Comparison of ENCODE assay signal across 20 cellular contexts in the genomic region with DNA sequence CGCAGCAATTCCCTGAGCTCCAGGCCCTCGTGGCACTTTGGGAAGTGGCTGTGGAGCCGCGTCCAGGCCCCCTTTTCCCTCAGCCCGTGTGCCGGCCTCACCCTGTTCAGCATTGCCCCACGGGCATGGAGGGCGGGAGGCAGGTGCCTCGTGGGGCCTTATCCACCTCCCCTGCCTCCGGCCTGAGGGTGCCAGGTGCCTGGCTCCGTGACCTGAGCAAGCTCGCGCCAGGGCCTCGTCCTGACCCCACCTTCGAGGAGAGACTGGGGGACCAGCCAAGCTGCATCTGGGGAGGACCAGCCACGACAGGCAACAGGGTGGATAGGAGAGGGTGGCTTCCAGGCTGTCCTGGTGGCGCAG. TPM values are rescaled to one million over a fixed set of nuclear protein-coding genes. Genes with fewer than 3 reads are reported as not detected.
DNase-seq lines count a peak whose midpoint lies in the region; ATAC-seq and TF ChIP-seq lines count a peak whose summit lies in the region.
"Had no signal": no experiment of that assay in that cellular context is flagged by ENCODE, and none has a peak within 500 bp of the region (broad histone marks: within the 10 kb centered on the region; RNA-seq: fewer than 3 reads in every experiment).

No MANE protein-coding gene starts in this region.

- H2AFZ ChIP-seq in neuronal stem cell (ENCODE audit: low read length): no peak overlapping the region

- H3K79me1 ChIP-seq in neuronal stem cell (ENCODE audit: low read depth, low read length): peaks cover 2% of the 10 kb centered on the region

- no peak overlapping the region for H2AK5ac ChIP-seq in neuronal stem cell (ENCODE audit: low read depth, low read length)

- 91% methylated on average over 17 of the region's 17 CpGs for WGBS in right cardiac atrium
- no CpG with 5 or more reads among the region's 17 CpGs for WGBS in neuronal stem cell (ENCODE audit: extremely low coverage in 2 of 2, insufficient read length in 2 of 2, insufficient replicate concordance in 1 of 2), 2 donors

- H3K9me3 ChIP-seq in right cardiac atrium (ENCODE audit: control insufficient read depth, low read length) (no peaks in the 10 kb centered on the region), NT2/D1 (ENCODE audit: insufficient read depth, low read length) (no peaks in the 10 kb centered on the region), neuronal stem cell (replicated peaks in 1 of 2; ENCODE audit: control insufficient read depth in 2 of 2, insufficient read depth in 1 of 2, low read depth in 1 of 2, low read length in 2 of 2) (no peaks in the 10 kb centered on the region)
- H3K9me3 ChIP-seq: A549, Caco-2, HAP-1 had no signal

- H3K4me3 ChIP-seq in right cardiac atrium (ENCODE audit: low read length): no peak overlapping the region
- H3K4me3 ChIP-seq in NT2/D1 (ENCODE audit: insufficient read length, low read depth): peak overlapping the region; percentile 2
- no peak overlapping the region for H3K4me3 ChIP-seq in neuronal stem cell (ENCODE audit: low read length in 2 of 2)
- H3K4me3 ChIP-seq in coronary artery: no peak overlapping the region
- H3K4me3 ChIP-seq: A549, GM12878, HAP-1 had no signal

- H3K9ac ChIP-seq in NT2/D1 (ENCODE audit: insufficient read length, low read depth): peak overlapping the region; percentile 57
- peak overlapping the region; percentile 21 for H3K9ac ChIP-seq in neuronal stem cell (ENCODE audit: low read depth, low read length, poor library complexity)

- no peak for ATAC-seq in right cardiac atrium
- no peak for ATAC-seq in left cardiac atrium
- ATAC-seq: A549; CD8-positive, alpha-beta T cell had no signal

- H3K14ac ChIP-seq in neuronal stem cell (ENCODE audit: low read length): no peak overlapping the region

- H3K27ac ChIP-seq in right cardiac atrium (ENCODE audit: low read length) (no peak overlapping the region), neuronal stem cell (replicated peaks; ENCODE audit: low read length) (no peak overlapping the region), coronary artery (no peak overlapping the region)
- H3K27ac ChIP-seq: A549 had no signal

- no peak overlapping the region for H3K18ac ChIP-seq in neuronal stem cell (ENCODE audit: low read length)

- no peak overlapping the region for H2BK120ac ChIP-seq in neuronal stem cell (ENCODE audit: low read depth, low read length)

- H3K4ac ChIP-seq in neuronal stem cell (ENCODE audit: low read length): no peak overlapping the region

- H3K36me3 ChIP-seq in NT2/D1 (ENCODE audit: insufficient read depth, insufficient read length, low read length): peaks cover 77% of the 10 kb centered on the region
- peaks cover 42 to 88% of the 10 kb centered on the region in 2 donors for H3K36me3 ChIP-seq in neuronal stem cell (replicated peaks in 1 of 2; ENCODE audit: control insufficient read depth in 2 of 2, insufficient read depth in 2 of 2, low read length in 2 of 2)

- DNase-seq in right cardiac atrium (peak; percentile 9 to 59 (median 29)), left cardiac atrium (no peak), NT2/D1 (ENCODE audit: low read depth, low spot score) (no peak), neuronal stem cell (ENCODE audit: low spot score) (no peak), coronary artery (ENCODE audit: low spot score) (no peak), CD1c-positive myeloid dendritic cell (ENCODE audit: extremely low spot score) (no peak)
- DNase-seq: 8988T; ACHN; AML-193; C1 segment of cervical spinal cord; CD4-positive, CD25-positive, alpha-beta regulatory T cell; CD8-positive, alpha-beta T cell; DMS153; DND-41; GOT3 had no signal

- H3K4me2 ChIP-seq in neuronal stem cell (ENCODE audit: insufficient read depth, low read length, poor library complexity, severe bottlenecking): no peak overlapping the region
- H3K4me2 ChIP-seq: A549 had no signal

- intact Hi-C loops in right cardiac atrium (cut with DNase I): loop anchor here in 1 of 4 donors (5.0 kb wide), 1 partner anchor 36 kb away; no protein-coding TSS in a partner anchor
- intact Hi-C loops in left cardiac atrium (cut with DNase I): no loop called here

- H3K4me1 ChIP-seq in right cardiac atrium (ENCODE audit: control insufficient read depth, insufficient read depth, low read length) (no peaks in the 10 kb centered on the region), NT2/D1 (ENCODE audit: insufficient read depth, insufficient read length) (peaks cover 21% of the 10 kb centered on the region), neuronal stem cell (ENCODE audit: control insufficient read depth in 2 of 2, insufficient read depth in 1 of 2, low read depth in 1 of 2, low read length in 2 of 2) (no peaks in the 10 kb centered on the region)
- H3K4me1 ChIP-seq: A549, Caco-2, HAP-1 had no signal

- H2BK12ac ChIP-seq in neuronal stem cell (ENCODE audit: low read length): no peak overlapping the region

- TF ChIP-seq CTCF in coronary artery (IDR thresholded peaks at IDR 0.05): no peak

- H2BK15ac ChIP-seq in neuronal stem cell (ENCODE audit: low read length): no peak overlapping the region

- H4K8ac ChIP-seq in neuronal stem cell (ENCODE audit: low read depth, low read length): no peak overlapping the region

- peak overlapping the region; percentile 39 for H2BK5ac ChIP-seq in neuronal stem cell (ENCODE audit: low read length)

- H3K27me3 ChIP-seq in right cardiac atrium (ENCODE audit: control insufficient read depth, insufficient read depth) (no peaks in the 10 kb centered on the region), NT2/D1 (ENCODE audit: insufficient read depth, insufficient read length) (no peaks in the 10 kb centered on the region), neuronal stem cell (ENCODE audit: control insufficient read depth in 3 of 3, insufficient read depth in 3 of 3, low read depth in 1 of 3, low read length in 3 of 3) (no peaks in the 10 kb centered on the region)

- H3K23ac ChIP-seq in neuronal stem cell (ENCODE audit: low read depth, low read length, poor library complexity): no peak overlapping the region

- H4K91ac ChIP-seq in neuronal stem cell (ENCODE audit: low read depth, low read length, poor library complexity): no peak overlapping the region

RNA-seq across cellular contexts. Expression of a gene that starts 27.0 kb away (rescaled TPM):
- 10 to 100 TPM in 3 of 4 donors, 1 to 10 TPM in 1; 8.6 to 15.4 (median 12.6) TPM for total RNA-seq in right cardiac atrium
- polyA plus RNA-seq in right cardiac atrium: 10.4 TPM
- total RNA-seq in left cardiac atrium: 10 to 100 TPM in 1 of 2 donors, 1 to 10 TPM in 1; 8.3 to 12.7 TPM
- 5.6 TPM for polyA plus RNA-seq in neuronal stem cell (2013, experiment 1 of 2)
- polyA plus RNA-seq in neuronal stem cell (2013, experiment 2 of 2): 5.4 TPM
- total RNA-seq: CD4-positive, CD25-positive, alpha-beta regulatory T cell; GM12878 had no signal

RNA-seq across cellular contexts. Expression of a gene that starts 27.7 kb away (rescaled TPM):
- not detected for total RNA-seq in right cardiac atrium
- not detected for polyA plus RNA-seq in right cardiac atrium
- total RNA-seq in left cardiac atrium: not detected
- 0.06 TPM for polyA plus RNA-seq in neuronal stem cell (2013, experiment 1 of 2)
- 0.04 TPM for polyA plus RNA-seq in neuronal stem cell (2013, experiment 2 of 2)
- total RNA-seq: Caco-2; CD4-positive, CD25-positive, alpha-beta regulatory T cell; CD8-positive, alpha-beta T cell; GM12878 had no signal
- polyA plus RNA-seq: A549; BJ; CD4-positive, CD25-positive, alpha-beta regulatory T cell; GM12878 had no signal

RNA-seq across cellular contexts. Expression of a gene that starts 29.7 kb away (rescaled TPM):
- 1 to 10 TPM; 4.6 to 5.9 (median 5.2) TPM for total RNA-seq in right cardiac atrium
- 7.4 TPM for polyA plus RNA-seq in right cardiac atrium
- total RNA-seq in left cardiac atrium: 1 to 10 TPM; 4.9 to 5.7 TPM
- polyA plus RNA-seq in neuronal stem cell (2013, experiment 1 of 2): 14.7 TPM
- polyA plus RNA-seq in neuronal stem cell (2013, experiment 2 of 2): 14.1 TPM

RNA-seq across cellular contexts. Expression of a gene that starts 45.8 kb away (rescaled TPM):
- total RNA-seq in right cardiac atrium (10 to 100 TPM; 12.5 to 17.7 (median 14.2) TPM), left cardiac atrium (10 to 100 TPM; 12.7 to 14.0 TPM)
- polyA plus RNA-seq in right cardiac atrium: 12.6 TPM
- 14.7 TPM for polyA plus RNA-seq in neuronal stem cell (2013, experiment 1 of 2)
- 14.2 TPM for polyA plus RNA-seq in neuronal stem cell (2013, experiment 2 of 2)

RNA-seq across cellular contexts. Expression of a gene that starts 46.1 kb away (rescaled TPM):
- total RNA-seq in right cardiac atrium (10 to 100 TPM; 51.5 to 75.4 (median 62.5) TPM), left cardiac atrium (10 to 100 TPM; 60.2 to 66.5 TPM)
- polyA plus RNA-seq in right cardiac atrium: 55.0 TPM
- polyA plus RNA-seq in neuronal stem cell (2013, experiment 1 of 2): 79.2 TPM
- polyA plus RNA-seq in neuronal stem cell (2013, experiment 2 of 2): 73.1 TPM

Comparison
In these comparisons a context has a peak if more than half of its experiments do, and no peak if none do; other contexts are left out.
1. DNase-seq: peak in right cardiac atrium (3 of 3); none in left cardiac atrium (single experiment), NT2/D1 (single experiment), neuronal stem cell (single experiment), coronary artery (single experiment) and CD1c-positive myeloid dendritic cell (single experiment).